In the genomic region with DNA sequence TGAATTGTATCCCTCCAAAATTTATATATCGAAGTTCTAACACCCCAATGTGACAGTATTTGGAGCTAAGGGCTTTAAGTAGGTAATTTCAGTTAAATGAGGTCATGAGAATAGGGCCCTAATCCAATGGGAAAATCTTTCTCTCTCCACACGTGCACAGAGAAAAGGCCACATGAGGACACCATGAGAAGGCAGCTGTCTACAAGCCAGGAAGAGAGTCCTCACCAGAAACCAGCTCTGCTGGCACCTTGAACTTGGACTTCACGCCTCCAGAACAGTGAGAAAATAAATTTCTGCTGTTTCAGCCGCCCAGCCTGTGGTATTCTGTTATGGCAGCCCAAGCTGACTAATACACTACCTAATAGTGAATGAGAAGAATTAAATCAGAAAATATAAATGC, we compare ENCODE assay signal across 1 cellular context.
TF ChIP-seq lines count a peak whose summit lies in the region.

No MANE protein-coding gene starts in this region.

TF ChIP-seq in K562, 482 proteins besides CTCF, POLR2A, EP300 and RAD21 (continued from another document):
- TF ChIP-seq PREB (CRISPR knock-in tag; IDR thresholded peaks at IDR 0.05) (no peak), ZNF224 (CRISPR knock-in tag; IDR thresholded peaks at IDR 0.05) (no peak), BRCA1 (IDR thresholded peaks at IDR 0.05) (no peak), BRCA1 (CRISPR knock-in tag; IDR thresholded peaks at IDR 0.05) (no peak), KLF16 (IDR thresholded peaks at IDR 0.05) (no peak), MXI1 (IDR thresholded peaks at IDR 0.05; ENCODE audit: low read depth, low read length) (no peak), CBX8 (IDR thresholded peaks at IDR 0.05; ENCODE audit: borderline replicate concordance, extremely low read depth, low read depth, low read length, poor library complexity, severe bottlenecking) (no peak), HDGF (IDR thresholded peaks at IDR 0.05) (no peak), ZNF561 (CRISPR knock-in tag; conservative IDR thresholded peaks at IDR 0.05) (no peak)
- TF ChIP-seq, protein P1, sequence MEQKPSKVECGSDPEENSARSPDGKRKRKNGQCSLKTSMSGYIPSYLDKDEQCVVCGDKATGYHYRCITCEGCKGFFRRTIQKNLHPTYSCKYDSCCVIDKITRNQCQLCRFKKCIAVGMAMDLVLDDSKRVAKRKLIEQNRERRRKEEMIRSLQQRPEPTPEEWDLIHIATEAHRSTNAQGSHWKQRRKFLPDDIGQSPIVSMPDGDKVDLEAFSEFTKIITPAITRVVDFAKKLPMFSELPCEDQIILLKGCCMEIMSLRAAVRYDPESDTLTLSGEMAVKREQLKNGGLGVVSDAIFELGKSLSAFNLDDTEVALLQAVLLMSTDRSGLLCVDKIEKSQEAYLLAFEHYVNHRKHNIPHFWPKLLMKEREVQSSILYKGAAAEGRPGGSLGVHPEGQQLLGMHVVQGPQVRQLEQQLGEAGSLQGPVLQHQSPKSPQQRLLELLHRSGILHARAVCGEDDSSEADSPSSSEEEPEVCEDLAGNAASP (IDR thresholded peaks at IDR 0.05): 0 out of 2 replicates have a peak, but pooled peaks have one; percentile 17
